8 cellular contexts compared by ENCODE assay signal in genomic region chr18:62637807-62638687, GRCh38.
DNase-seq lines count a peak whose midpoint lies in the region; ATAC-seq, FAIRE-seq and TF ChIP-seq lines count a peak whose summit lies in the region.

No MANE protein-coding gene starts in this region.

- no peaks in the 10 kb centered on the region for H3K36me3 ChIP-seq in KMS-11 (ENCODE audit: insufficient read depth)
- H3K36me3 ChIP-seq in pancreas: no peaks in the 10 kb centered on the region
- H3K36me3 ChIP-seq in ascending aorta: no peaks in the 10 kb centered on the region

- H3K9me3 ChIP-seq in pancreas (no peaks in the 10 kb centered on the region), ascending aorta (no peaks in the 10 kb centered on the region)

- H3K27me3 ChIP-seq in KMS-11 (ENCODE audit: insufficient read depth, low read depth) (no peaks in the 10 kb centered on the region), pancreas (peaks cover 0 to 3% (median 0%) of the 10 kb centered on the region in 4 donors), ascending aorta (no peaks in the 10 kb centered on the region)

- H3K4me1 ChIP-seq in KMS-11 (ENCODE audit: low read depth, poor library complexity, severe bottlenecking) (no peaks in the 10 kb centered on the region), pancreas (no peaks in the 10 kb centered on the region), ascending aorta (no peaks in the 10 kb centered on the region)

- no peak for FAIRE-seq in pancreas (lab: Jason Lieb, UNC)
- no peak for FAIRE-seq in HTR-8/SVneo (lab: Jason Lieb, UNC)

- intact Hi-C loops in pancreas (cut with DNase I): no loop called here
- intact Hi-C loops in ascending aorta (cut with DNase I): no loop called here

- DNase-seq in GM19240 (ENCODE audit: insufficient read length, low spot score) (peak; percentile 58), cerebellar cortex (ENCODE audit: low spot score) (peak; percentile 21), pancreas (peak in 4 of 6 donors; percentile 3 to 63 (median 30)), HTR-8/SVneo (ENCODE audit: insufficient read length, low spot score) (no peak), ascending aorta (ENCODE audit: low spot score in 2 of 2) (no peak)

- no peak overlapping the region for H3K4me2 ChIP-seq in KMS-11

- no peak overlapping the region for H2AFZ ChIP-seq in KMS-11 (ENCODE audit: low read depth)

- no peaks in the 10 kb centered on the region for H3K79me2 ChIP-seq in KMS-11 (ENCODE audit: insufficient read depth, low read depth)

- TF ChIP-seq CTCF in C4-2B (conservative IDR thresholded peaks at IDR 0.05) (peak; percentile 84), KMS-11 (conservative IDR thresholded peaks at IDR 0.05; ENCODE audit: low read depth, low read length) (peak; percentile 87), VCaP (conservative IDR thresholded peaks at IDR 0.05) (peak; percentile 76), pancreas (IDR thresholded peaks at IDR 0.05) (peak in 3 of 4 donors; percentile 22 to 49 (median 30)), ascending aorta (IDR thresholded peaks at IDR 0.05) (no peak)

- H3K9ac ChIP-seq in KMS-11: no peak overlapping the region

- H3K27ac ChIP-seq in C4-2B (no peak overlapping the region), KMS-11 (no peak overlapping the region), VCaP (no peak overlapping the region), pancreas (no peak overlapping the region), ascending aorta (no peak overlapping the region)

- 41 to 45% methylated on average over 7 of the region's 7 CpGs for WGBS in pancreas, 2 donors

- H3K4me3 ChIP-seq in KMS-11 (IDR thresholded peaks at IDR 0.05; ENCODE audit: insufficient read depth, low read depth, low read length): no peak overlapping the region
- H3K4me3 ChIP-seq in pancreas: no peak overlapping the region
- no peak overlapping the region for H3K4me3 ChIP-seq in ascending aorta

- H4K20me1 ChIP-seq in KMS-11 (ENCODE audit: insufficient read depth): no peaks in the 10 kb centered on the region

- ATAC-seq in pancreas: peak in 3 of 4 donors; percentile 67 to 75 (median 72)

Comparison
In these comparisons a context has a peak if more than half of its experiments do, and no peak if none do; other contexts are left out.
1. CTCF ChIP-seq: peak in C4-2B (single experiment), KMS-11 (single experiment), VCaP (single experiment) and pancreas (3 of 4); none in ascending aorta (0 of 3).
2. DNase-seq: peak in GM19240 (single experiment), cerebellar cortex (single experiment) and pancreas (4 of 6); none in HTR-8/SVneo (single experiment) and ascending aorta (0 of 2).